In the genomic region with DNA sequence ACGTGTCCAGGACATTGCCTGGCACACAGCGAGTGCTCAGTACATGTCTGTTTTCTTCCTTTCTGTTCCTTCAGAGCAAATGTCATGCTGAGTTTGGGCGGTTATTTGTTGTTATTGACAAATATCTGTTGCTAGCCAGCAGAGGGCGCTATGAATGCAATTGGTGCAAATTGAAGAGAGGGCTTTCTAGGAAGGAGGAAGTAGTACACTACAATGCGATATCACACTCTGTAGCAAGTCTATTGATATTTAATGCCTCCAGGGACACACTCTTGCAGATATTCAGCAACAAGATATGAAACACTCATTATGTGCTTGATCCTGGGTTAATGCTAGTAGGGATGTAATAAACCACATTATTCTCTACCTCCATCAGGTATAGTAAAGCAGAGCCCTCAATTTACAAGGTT, we compare ENCODE assay signal across 8 cellular contexts.
DNase-seq lines count a peak whose midpoint lies in the region; ATAC-seq and TF ChIP-seq lines count a peak whose summit lies in the region.

No MANE protein-coding gene starts in this region.

- POLR2A ChIA-PET in activated CD8-positive, alpha-beta T cell treated with anti-CD3 and anti-CD28 coated beads for 36 hours (lab: Charles Lee) = no interaction called here

- no peak for DNase-seq in heart left ventricle
- DNase-seq in right atrium auricular region (ENCODE audit: low spot score) = no peak
- DNase-seq in NCI-H2171 treated with DMSO at 0.1 percent for 48 hours (lab: John Stamatoyannopoulos, UW) = peak; percentile 61
- peak; percentile 37 for DNase-seq in activated CD8-positive, alpha-beta T cell treated with anti-CD3 and anti-CD28 coated beads for 36 hours
- DNase-seq in middle frontal gyrus (ENCODE audit: extremely low spot score, low spot score) = peak; percentile 27
- no peak for DNase-seq in natural killer cell

- H3K36me3 ChIP-seq in heart left ventricle (no peaks in the 10 kb centered on the region), right atrium auricular region (no peaks in the 10 kb centered on the region)

- intact Hi-C loops in heart left ventricle (cut with DNase I) = loop anchor here in 1 of 10 donors (10.0 kb wide), 1 partner anchor 831 kb away; no protein-coding TSS in a partner anchor
- intact Hi-C loops in activated CD8-positive, alpha-beta T cell treated with anti-CD3 and anti-CD28 coated beads for 36 hours (cut with micrococcal nuclease) = no loop called here
- intact Hi-C loops in natural killer cell (cut with micrococcal nuclease) = no loop called here

- no peaks in the 10 kb centered on the region for H3K36me3 Mint-ChIP-seq in activated CD8-positive, alpha-beta T cell treated with anti-CD3 and anti-CD28 coated beads for 36 hours (ENCODE audit: low read depth)
- no peaks in the 10 kb centered on the region for H3K36me3 Mint-ChIP-seq in natural killer cell

- H3K27ac ChIP-seq in heart left ventricle = no peak overlapping the region
- no peak overlapping the region for H3K27ac ChIP-seq in right atrium auricular region

- CTCF ChIA-PET in activated CD8-positive, alpha-beta T cell treated with anti-CD3 and anti-CD28 coated beads for 36 hours (lab: Charles Lee) = no interaction called here

- ATAC-seq in heart left ventricle (no peak), HG02623 (IDR thresholded peaks at IDR 0.05; ENCODE audit: unreplicated experiment) (peak; percentile 45), natural killer cell (no peak), HG02588 (IDR thresholded peaks at IDR 0.05; ENCODE audit: unreplicated experiment) (no peak)
- ATAC-seq in activated CD8-positive, alpha-beta T cell treated with anti-CD3 and anti-CD28 coated beads for 36 hours = no peak

- peaks cover 5% of the 10 kb centered on the region for H3K27me3 Mint-ChIP-seq in activated CD8-positive, alpha-beta T cell treated with anti-CD3 and anti-CD28 coated beads for 36 hours
- H3K27me3 Mint-ChIP-seq in natural killer cell (ENCODE audit: low read depth in 2 of 2) = no peaks in the 10 kb centered on the region

- no peaks in the 10 kb centered on the region for H3K4me1 ChIP-seq in heart left ventricle
- no peaks in the 10 kb centered on the region for H3K4me1 ChIP-seq in right atrium auricular region

- no peak overlapping the region for H3K4me3 Mint-ChIP-seq in activated CD8-positive, alpha-beta T cell treated with anti-CD3 and anti-CD28 coated beads for 36 hours
- H3K4me3 Mint-ChIP-seq in natural killer cell = no peak overlapping the region

- TF ChIP-seq CTCF in heart left ventricle (IDR thresholded peaks at IDR 0.05) = peak in 11 of 12 donors; percentile 15 to 45 (median 34)
- TF ChIP-seq CTCF in right atrium auricular region (IDR thresholded peaks at IDR 0.05) = peak in 1 of 2 donors; percentile 50
- peak; percentile 64 for TF ChIP-seq CTCF in activated CD8-positive, alpha-beta T cell treated with anti-CD3 and anti-CD28 coated beads for 36 hours (IDR thresholded peaks at IDR 0.05)
- TF ChIP-seq CTCF in natural killer cell (IDR thresholded peaks at IDR 0.05) = no peak

- TF ChIP-seq POLR2A in heart left ventricle (IDR thresholded peaks at IDR 0.05) = no peak

- no peak overlapping the region for H3K27ac Mint-ChIP-seq in activated CD8-positive, alpha-beta T cell treated with anti-CD3 and anti-CD28 coated beads for 36 hours
- H3K27ac Mint-ChIP-seq in natural killer cell = no peak overlapping the region

- WGBS in heart left ventricle, 4 donors = 8 to 19% (median 17%) methylated on average over 5 of the region's 5 CpGs

- no peaks in the 10 kb centered on the region for H3K4me1 Mint-ChIP-seq in activated CD8-positive, alpha-beta T cell treated with anti-CD3 and anti-CD28 coated beads for 36 hours (ENCODE audit: low read depth)
- H3K4me1 Mint-ChIP-seq in natural killer cell = no peaks in the 10 kb centered on the region

- H3K4me3 ChIP-seq in heart left ventricle (no peak overlapping the region), right atrium auricular region (no peak overlapping the region)

- no peaks in the 10 kb centered on the region for H3K9me3 Mint-ChIP-seq in activated CD8-positive, alpha-beta T cell treated with anti-CD3 and anti-CD28 coated beads for 36 hours
- peaks cover 4 to 5% of the 10 kb centered on the region in 2 donors for H3K9me3 Mint-ChIP-seq in natural killer cell

- peaks cover 0 to 7% (median 0%) of the 10 kb centered on the region in 9 donors for H3K27me3 ChIP-seq in heart left ventricle
- no peaks in the 10 kb centered on the region for H3K27me3 ChIP-seq in right atrium auricular region

- H3K9me3 ChIP-seq in heart left ventricle (no peaks in the 10 kb centered on the region), right atrium auricular region (no peaks in the 10 kb centered on the region)

Comparison
In these comparisons a context has a peak if more than half of its experiments do, and no peak if none do; other contexts are left out.
1. DNase-seq: peak in NCI-H2171 treated with DMSO at 0.1 percent for 48 hours (single experiment), activated CD8-positive, alpha-beta T cell treated with anti-CD3 and anti-CD28 coated beads for 36 hours (single experiment) and middle frontal gyrus (single experiment); none in heart left ventricle (0 of 5), right atrium auricular region (single experiment) and natural killer cell (single experiment).